In the genomic region with DNA sequence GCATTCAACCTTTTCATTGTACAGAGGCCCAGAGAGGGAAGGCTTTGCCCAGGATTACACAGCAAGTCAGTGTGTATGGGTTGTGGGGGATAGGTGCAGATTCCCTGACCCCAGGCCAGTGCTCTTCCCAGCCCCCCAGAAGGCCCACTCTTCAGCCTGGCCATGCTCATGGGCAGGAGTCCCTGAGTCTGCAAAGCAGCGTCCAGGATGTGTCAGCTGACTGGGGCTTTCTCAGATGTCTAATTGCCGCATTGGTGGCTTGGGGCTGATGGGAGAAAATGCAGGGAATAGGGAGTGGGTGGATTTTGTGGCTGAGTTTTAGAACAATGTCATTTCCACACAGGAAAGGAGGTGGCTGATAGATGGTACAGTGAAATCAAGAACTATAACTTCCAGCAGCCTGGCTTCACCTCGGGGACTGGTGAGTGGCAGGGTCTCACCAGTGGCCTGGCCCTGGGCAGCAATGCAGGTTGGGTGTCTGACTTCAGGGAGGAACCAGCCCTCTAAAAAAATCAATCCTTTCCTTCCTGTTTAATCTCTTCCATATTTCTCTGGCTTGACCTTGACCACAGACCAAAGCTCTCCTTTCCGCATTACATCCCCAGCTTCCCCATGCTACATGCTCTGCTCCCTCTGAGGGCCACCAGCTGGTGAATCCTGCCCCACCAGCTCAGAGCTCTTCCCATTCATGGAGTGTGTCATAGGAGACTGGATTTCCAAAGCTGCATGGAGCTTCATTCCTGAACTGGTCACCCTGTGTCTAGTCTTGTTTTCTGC, we compare ENCODE assay signal across 1 cellular context.
TF ChIP-seq lines count a peak whose summit lies in the region.

No MANE protein-coding gene starts in this region.

TF ChIP-seq in WTC11, 78 proteins besides CTCF, POLR2A, EP300 and RAD21 (continued from another document):
- TF ChIP-seq GRHL2 (CRISPR knock-in tag; IDR thresholded peaks at IDR 0.05; ENCODE audit: insufficient replicate concordance, severe bottlenecking) (no peak), JAZF1 (CRISPR knock-in tag; IDR thresholded peaks at IDR 0.05) (no peak), JUN (CRISPR knock-in tag; IDR thresholded peaks at IDR 0.05) (no peak), NR2C2 (CRISPR knock-in tag; IDR thresholded peaks at IDR 0.05) (no peak), NFE2L1 (CRISPR knock-in tag; IDR thresholded peaks at IDR 0.05) (no peak), SMAD3 (CRISPR knock-in tag; IDR thresholded peaks at IDR 0.05; ENCODE audit: borderline replicate concordance) (no peak)
- TF ChIP-seq, protein P1, sequence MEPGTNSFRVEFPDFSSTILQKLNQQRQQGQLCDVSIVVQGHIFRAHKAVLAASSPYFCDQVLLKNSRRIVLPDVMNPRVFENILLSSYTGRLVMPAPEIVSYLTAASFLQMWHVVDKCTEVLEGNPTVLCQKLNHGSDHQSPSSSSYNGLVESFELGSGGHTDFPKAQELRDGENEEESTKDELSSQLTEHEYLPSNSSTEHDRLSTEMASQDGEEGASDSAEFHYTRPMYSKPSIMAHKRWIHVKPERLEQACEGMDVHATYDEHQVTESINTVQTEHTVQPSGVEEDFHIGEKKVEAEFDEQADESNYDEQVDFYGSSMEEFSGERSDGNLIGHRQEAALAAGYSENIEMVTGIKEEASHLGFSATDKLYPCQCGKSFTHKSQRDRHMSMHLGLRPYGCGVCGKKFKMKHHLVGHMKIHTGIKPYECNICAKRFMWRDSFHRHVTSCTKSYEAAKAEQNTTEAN (CRISPR knock-in tag; IDR thresholded peaks at IDR 0.05) = no peak
- TF ChIP-seq, protein P2, sequence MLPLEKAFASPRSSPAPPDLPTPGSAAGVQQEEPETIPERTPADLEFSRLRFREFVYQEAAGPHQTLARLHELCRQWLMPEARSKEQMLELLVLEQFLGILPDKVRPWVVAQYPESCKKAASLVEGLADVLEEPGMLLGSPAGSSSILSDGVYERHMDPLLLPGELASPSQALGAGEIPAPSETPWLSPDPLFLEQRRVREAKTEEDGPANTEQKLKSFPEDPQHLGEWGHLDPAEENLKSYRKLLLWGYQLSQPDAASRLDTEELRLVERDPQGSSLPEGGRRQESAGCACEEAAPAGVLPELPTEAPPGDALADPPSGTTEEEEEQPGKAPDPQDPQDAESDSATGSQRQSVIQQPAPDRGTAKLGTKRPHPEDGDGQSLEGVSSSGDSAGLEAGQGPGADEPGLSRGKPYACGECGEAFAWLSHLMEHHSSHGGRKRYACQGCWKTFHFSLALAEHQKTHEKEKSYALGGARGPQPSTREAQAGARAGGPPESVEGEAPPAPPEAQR (CRISPR knock-in tag; IDR thresholded peaks at IDR 0.05) = no peak
